Comparison of ENCODE assay signal across 1 cellular context in genomic region chr2:54289942-54290702, GRCh38.
TF ChIP-seq lines count a peak whose summit lies in the region.

No MANE protein-coding gene starts in this region.

TF ChIP-seq in GM23338, 12 proteins besides CTCF, POLR2A, EP300 and RAD21:
- no peak for TF ChIP-seq STAT1 (IDR thresholded peaks at IDR 0.05; ENCODE audit: unreplicated experiment)
- TF ChIP-seq REST (IDR thresholded peaks at IDR 0.05; ENCODE audit: unreplicated experiment) = no peak
- no peak for TF ChIP-seq JUNB (IDR thresholded peaks at IDR 0.05; ENCODE audit: unreplicated experiment)
- TF ChIP-seq CREB1 (CRISPR knock-in tag; IDR thresholded peaks at IDR 0.05; ENCODE audit: low read depth) = no peak
- no peak for TF ChIP-seq ZNF331 (CRISPR knock-in tag; IDR thresholded peaks at IDR 0.05; ENCODE audit: low read depth)
- no peak for TF ChIP-seq EZH2phosphoT487 (IDR thresholded peaks at IDR 0.05; ENCODE audit: unreplicated experiment)
- no peak for TF ChIP-seq ZNF114 (CRISPR knock-in tag; IDR thresholded peaks at IDR 0.05)
- TF ChIP-seq NANOG (IDR thresholded peaks at IDR 0.05; ENCODE audit: borderline replicate concordance) = no peak
- TF ChIP-seq ETS1 (IDR thresholded peaks at IDR 0.05) = no peak
TF ChIP-seq in GM23338: peak in this region for 0.
